ENCODE assay signal across 1 cellular context in the genomic region with DNA sequence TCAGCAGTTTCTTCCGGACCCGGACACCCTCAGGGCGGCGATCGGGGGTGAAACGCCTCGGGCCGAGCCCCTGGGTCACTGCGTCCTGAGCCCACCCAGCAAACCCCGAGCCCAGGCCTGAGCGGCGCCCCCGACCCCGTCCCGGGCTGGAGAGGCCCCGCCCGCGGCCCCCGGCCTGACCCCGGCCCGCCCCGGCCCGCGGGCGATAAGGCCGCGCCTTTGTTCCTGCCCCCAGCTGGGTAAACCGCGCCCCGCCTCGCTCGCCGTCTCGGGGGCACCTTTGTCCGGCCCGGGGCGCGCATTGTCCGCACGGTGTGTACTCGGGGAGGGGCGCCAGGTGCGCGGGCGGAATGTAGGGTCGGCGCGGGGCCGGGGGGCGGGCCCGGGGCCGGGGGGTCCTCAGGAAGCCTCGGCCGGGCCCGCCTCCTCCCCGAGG.
TF ChIP-seq lines count a peak whose summit lies in the region.

No MANE protein-coding gene starts in this region.

TF ChIP-seq in WTC11, 78 proteins besides CTCF, POLR2A, EP300 and RAD21 (continued from another document):
- TF ChIP-seq, protein P1, sequence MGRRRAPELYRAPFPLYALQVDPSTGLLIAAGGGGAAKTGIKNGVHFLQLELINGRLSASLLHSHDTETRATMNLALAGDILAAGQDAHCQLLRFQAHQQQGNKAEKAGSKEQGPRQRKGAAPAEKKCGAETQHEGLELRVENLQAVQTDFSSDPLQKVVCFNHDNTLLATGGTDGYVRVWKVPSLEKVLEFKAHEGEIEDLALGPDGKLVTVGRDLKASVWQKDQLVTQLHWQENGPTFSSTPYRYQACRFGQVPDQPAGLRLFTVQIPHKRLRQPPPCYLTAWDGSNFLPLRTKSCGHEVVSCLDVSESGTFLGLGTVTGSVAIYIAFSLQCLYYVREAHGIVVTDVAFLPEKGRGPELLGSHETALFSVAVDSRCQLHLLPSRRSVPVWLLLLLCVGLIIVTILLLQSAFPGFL (CRISPR knock-in tag; IDR thresholded peaks at IDR 0.05; ENCODE audit: borderline replicate concordance), result no peak
- TF ChIP-seq SMAD3 (CRISPR knock-in tag; IDR thresholded peaks at IDR 0.05; ENCODE audit: borderline replicate concordance), result no peak
TF ChIP-seq in WTC11: peak in this region for 0.
